1 cellular context compared by ENCODE assay signal in the genomic region with DNA sequence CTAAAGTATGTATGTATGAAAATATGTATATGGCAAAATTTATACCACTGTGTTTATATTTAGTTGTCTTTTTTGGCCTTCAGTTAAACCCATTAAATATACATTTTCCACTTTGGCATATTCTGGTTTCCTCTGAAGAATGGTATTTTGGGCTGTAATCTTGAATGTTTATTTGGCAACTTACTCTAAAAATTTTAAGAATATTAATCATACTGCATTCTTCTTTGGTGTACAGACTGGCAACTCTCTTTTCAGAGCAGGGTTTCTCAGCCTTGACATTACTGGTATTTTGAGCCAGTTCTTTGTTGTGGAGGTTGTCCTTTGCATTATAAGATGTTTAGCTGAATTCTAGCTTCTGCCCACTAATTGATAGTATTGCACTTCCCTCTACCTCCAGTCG.
TF ChIP-seq lines count a peak whose summit lies in the region.

No MANE protein-coding gene starts in this region.

TF ChIP-seq in SK-N-SH, 30 proteins besides CTCF, POLR2A, EP300 and RAD21 (continued from another document):
- TF ChIP-seq, protein P1, sequence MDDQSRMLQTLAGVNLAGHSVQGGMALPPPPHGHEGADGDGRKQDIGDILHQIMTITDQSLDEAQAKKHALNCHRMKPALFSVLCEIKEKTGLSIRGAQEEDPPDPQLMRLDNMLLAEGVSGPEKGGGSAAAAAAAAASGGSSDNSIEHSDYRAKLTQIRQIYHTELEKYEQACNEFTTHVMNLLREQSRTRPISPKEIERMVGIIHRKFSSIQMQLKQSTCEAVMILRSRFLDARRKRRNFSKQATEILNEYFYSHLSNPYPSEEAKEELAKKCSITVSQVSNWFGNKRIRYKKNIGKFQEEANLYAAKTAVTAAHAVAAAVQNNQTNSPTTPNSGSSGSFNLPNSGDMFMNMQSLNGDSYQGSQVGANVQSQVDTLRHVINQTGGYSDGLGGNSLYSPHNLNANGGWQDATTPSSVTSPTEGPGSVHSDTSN (IDR thresholded peaks at IDR 0.05) = peak; percentile 36; the same call in 1 of the 2 replicates
- TF ChIP-seq RFX5 (IDR thresholded peaks at IDR 0.05; ENCODE audit: low read length) (no peak), FOSL2 (IDR thresholded peaks at IDR 0.05; ENCODE audit: borderline replicate concordance, low read depth) (peak; percentile 55; the same call in 1 of the 2 replicates), NFIC (IDR thresholded peaks at IDR 0.05; ENCODE audit: borderline replicate concordance) (peak; percentile 64)
- TF ChIP-seq, protein P2, sequence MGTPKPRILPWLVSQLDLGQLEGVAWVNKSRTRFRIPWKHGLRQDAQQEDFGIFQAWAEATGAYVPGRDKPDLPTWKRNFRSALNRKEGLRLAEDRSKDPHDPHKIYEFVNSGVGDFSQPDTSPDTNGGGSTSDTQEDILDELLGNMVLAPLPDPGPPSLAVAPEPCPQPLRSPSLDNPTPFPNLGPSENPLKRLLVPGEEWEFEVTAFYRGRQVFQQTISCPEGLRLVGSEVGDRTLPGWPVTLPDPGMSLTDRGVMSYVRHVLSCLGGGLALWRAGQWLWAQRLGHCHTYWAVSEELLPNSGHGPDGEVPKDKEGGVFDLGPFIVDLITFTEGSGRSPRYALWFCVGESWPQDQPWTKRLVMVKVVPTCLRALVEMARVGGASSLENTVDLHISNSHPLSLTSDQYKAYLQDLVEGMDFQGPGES (IDR thresholded peaks at IDR 0.05; ENCODE audit: low read depth, low read length) = no peak
